9 cellular contexts compared by ENCODE assay signal in the genomic region with DNA sequence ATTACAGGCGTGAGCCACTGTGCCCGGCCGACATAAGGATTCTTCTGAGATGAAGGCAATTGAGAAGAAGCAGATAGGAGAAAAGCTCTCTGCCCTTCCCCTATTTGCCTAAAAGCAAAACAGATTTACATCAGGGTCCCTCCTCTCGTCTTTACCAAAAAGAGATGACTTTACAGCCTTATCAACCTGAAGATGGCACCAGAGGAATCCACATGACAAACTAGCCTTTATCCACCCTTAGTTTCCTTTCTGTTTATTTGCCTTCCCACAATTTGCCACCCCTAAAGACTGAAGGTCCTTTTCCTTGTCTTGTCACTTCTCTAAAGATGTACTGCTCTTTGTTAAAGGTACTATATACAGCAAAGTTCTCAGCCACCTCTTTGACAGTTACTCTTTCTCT.
A peak's percentile ranks its signal among the peaks of the same experiment; 100 is the strongest.
DNase-seq lines count a peak whose midpoint lies in the region; ATAC-seq and TF ChIP-seq lines count a peak whose summit lies in the region.
"Had no signal": no experiment of that assay in that cellular context is flagged by ENCODE, and none has a peak within 500 bp of the region (broad histone marks: within the 10 kb centered on the region; RNA-seq: fewer than 3 reads in every experiment).

No MANE protein-coding gene starts in this region.

- no peak overlapping the region for H2AFZ ChIP-seq in neural cell (ENCODE audit: low read depth, low read length)

- in situ Hi-C loops in astrocyte of the spinal cord (cut with HindIII; ENCODE audit: low sequenced_read_pairs) = no loop called here

- ATAC-seq in HG02885 (IDR thresholded peaks at IDR 0.05; ENCODE audit: poor library complexity, unreplicated experiment) = peak; percentile 53
- ATAC-seq in stimulated activated memory B cell treated with anti-CD40 and anti-IgM and Interleukin-4, amounts not matched to agents 10 μg/mL and 1 μg/mL and 100 μg/mL, for 72 hours = no peak
- ATAC-seq in HG02763 (IDR thresholded peaks at IDR 0.05; ENCODE audit: unreplicated experiment) = no peak
- no peak for ATAC-seq in HG03095 (IDR thresholded peaks at IDR 0.05; ENCODE audit: unreplicated experiment)

- no peaks in the 10 kb centered on the region for H3K27me3 ChIP-seq in neural cell (ENCODE audit: insufficient read depth, low read depth, low read length)

- no peaks in the 10 kb centered on the region for H3K9me3 ChIP-seq in neural cell (ENCODE audit: low read length)

- no peaks in the 10 kb centered on the region for H3K36me3 ChIP-seq in neural cell (ENCODE audit: insufficient read depth, low read length)

- no peaks in the 10 kb centered on the region for H3K36me3 Mint-ChIP-seq in stimulated activated memory B cell treated with anti-CD40 and anti-IgM and Interleukin-4, amounts not matched to agents 10 μg/mL and 1 μg/mL and 100 μg/mL, for 72 hours

- H3K27ac ChIP-seq in neural cell (ENCODE audit: low read length) = no peak overlapping the region

- H3K9me3 Mint-ChIP-seq in stimulated activated memory B cell treated with anti-CD40 and anti-IgM and Interleukin-4, amounts not matched to agents 10 μg/mL and 1 μg/mL and 100 μg/mL, for 72 hours = no peaks in the 10 kb centered on the region

- H3K27ac Mint-ChIP-seq in stimulated activated memory B cell treated with anti-CD40 and anti-IgM and Interleukin-4, amounts not matched to agents 10 μg/mL and 1 μg/mL and 100 μg/mL, for 72 hours = no peak overlapping the region
- H3K27ac Mint-ChIP-seq: activated B cell treated with CpG ODN at 0.5 μM for 24 hours had no signal

- no peak overlapping the region for H3K4me3 Mint-ChIP-seq in stimulated activated memory B cell treated with anti-CD40 and anti-IgM and Interleukin-4, amounts not matched to agents 10 μg/mL and 1 μg/mL and 100 μg/mL, for 72 hours
- H3K4me3 Mint-ChIP-seq: activated B cell treated with CpG ODN at 0.5 μM for 24 hours had no signal

- TF ChIP-seq CTCF in GM12865 (IDR thresholded peaks at IDR 0.05; ENCODE audit: insufficient read depth, low read depth, low read length, missing control alignments) (no peak), astrocyte of the spinal cord (IDR thresholded peaks at IDR 0.05; ENCODE audit: low read depth, low read length) (peak; percentile 24), neural cell (IDR thresholded peaks at IDR 0.05; ENCODE audit: poor library complexity, severe bottlenecking) (peak; percentile 30)

- peak; percentile 27 for TF ChIP-seq RAD21 in neural cell (conservative IDR thresholded peaks at IDR 0.05)

- no peaks in the 10 kb centered on the region for H4K20me1 ChIP-seq in neural cell (ENCODE audit: insufficient read depth)

- no peak overlapping the region for H3K4me3 ChIP-seq in GM12865 (ENCODE audit: low read depth, low read length)
- no peak overlapping the region for H3K4me3 ChIP-seq in astrocyte of the spinal cord (ENCODE audit: low read depth, low read length)
- H3K4me3 ChIP-seq in neural cell (ENCODE audit: low read length) = no peak overlapping the region

- no peak overlapping the region for H3K4me2 ChIP-seq in neural cell (ENCODE audit: low read length)

- no peaks in the 10 kb centered on the region for H3F3A ChIP-seq in neural cell (ENCODE audit: insufficient read depth, low read length, poor library complexity, severe bottlenecking)

- H3K9ac ChIP-seq in neural cell (ENCODE audit: low read length) = no peak overlapping the region

- TF ChIP-seq EP300 in neural cell (conservative IDR thresholded peaks at IDR 0.05; ENCODE audit: poor library complexity, severe bottlenecking) = no peak

- H3K4me1 Mint-ChIP-seq in stimulated activated memory B cell treated with anti-CD40 and anti-IgM and Interleukin-4, amounts not matched to agents 10 μg/mL and 1 μg/mL and 100 μg/mL, for 72 hours = peaks cover 9% of the 10 kb centered on the region

- DNase-seq in GM12865 (ENCODE audit: low read depth) = peak; percentile 30
- peak; percentile 5 for DNase-seq in astrocyte of the spinal cord (ENCODE audit: low read depth, low spot score)
- DNase-seq: activated B cell treated with CpG ODN at 0.5 μM for 24 hours, KBM-7 had no signal

- H3K9me2 ChIP-seq in neural cell (ENCODE audit: insufficient read depth, low read length) = no peaks in the 10 kb centered on the region

- no peaks in the 10 kb centered on the region for H3K27me3 Mint-ChIP-seq in stimulated activated memory B cell treated with anti-CD40 and anti-IgM and Interleukin-4, amounts not matched to agents 10 μg/mL and 1 μg/mL and 100 μg/mL, for 72 hours
- H3K27me3 Mint-ChIP-seq: activated B cell treated with CpG ODN at 0.5 μM for 24 hours had no signal

- H3K79me2 ChIP-seq in neural cell (replicated peaks; ENCODE audit: insufficient read depth, low read length) = no peaks in the 10 kb centered on the region

TF ChIP-seq in neural cell, 6 proteins besides CTCF, POLR2A, EP300 and RAD21:
- no peak for TF ChIP-seq SMC3 (conservative IDR thresholded peaks at IDR 0.05; ENCODE audit: poor library complexity)
- TF ChIP-seq, protein P1, sequence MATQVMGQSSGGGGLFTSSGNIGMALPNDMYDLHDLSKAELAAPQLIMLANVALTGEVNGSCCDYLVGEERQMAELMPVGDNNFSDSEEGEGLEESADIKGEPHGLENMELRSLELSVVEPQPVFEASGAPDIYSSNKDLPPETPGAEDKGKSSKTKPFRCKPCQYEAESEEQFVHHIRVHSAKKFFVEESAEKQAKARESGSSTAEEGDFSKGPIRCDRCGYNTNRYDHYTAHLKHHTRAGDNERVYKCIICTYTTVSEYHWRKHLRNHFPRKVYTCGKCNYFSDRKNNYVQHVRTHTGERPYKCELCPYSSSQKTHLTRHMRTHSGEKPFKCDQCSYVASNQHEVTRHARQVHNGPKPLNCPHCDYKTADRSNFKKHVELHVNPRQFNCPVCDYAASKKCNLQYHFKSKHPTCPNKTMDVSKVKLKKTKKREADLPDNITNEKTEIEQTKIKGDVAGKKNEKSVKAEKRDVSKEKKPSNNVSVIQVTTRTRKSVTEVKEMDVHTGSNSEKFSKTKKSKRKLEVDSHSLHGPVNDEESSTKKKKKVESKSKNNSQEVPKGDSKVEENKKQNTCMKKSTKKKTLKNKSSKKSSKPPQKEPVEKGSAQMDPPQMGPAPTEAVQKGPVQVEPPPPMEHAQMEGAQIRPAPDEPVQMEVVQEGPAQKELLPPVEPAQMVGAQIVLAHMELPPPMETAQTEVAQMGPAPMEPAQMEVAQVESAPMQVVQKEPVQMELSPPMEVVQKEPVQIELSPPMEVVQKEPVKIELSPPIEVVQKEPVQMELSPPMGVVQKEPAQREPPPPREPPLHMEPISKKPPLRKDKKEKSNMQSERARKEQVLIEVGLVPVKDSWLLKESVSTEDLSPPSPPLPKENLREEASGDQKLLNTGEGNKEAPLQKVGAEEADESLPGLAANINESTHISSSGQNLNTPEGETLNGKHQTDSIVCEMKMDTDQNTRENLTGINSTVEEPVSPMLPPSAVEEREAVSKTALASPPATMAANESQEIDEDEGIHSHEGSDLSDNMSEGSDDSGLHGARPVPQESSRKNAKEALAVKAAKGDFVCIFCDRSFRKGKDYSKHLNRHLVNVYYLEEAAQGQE (IDR thresholded peaks at IDR 0.05; ENCODE audit: borderline replicate concordance) = no peak
- TF ChIP-seq POLR2AphosphoS5 (IDR thresholded peaks at IDR 0.05) = no peak
- TF ChIP-seq EZH2 (IDR thresholded peaks at IDR 0.05; ENCODE audit: borderline replicate concordance, insufficient read depth, low read length, poor library complexity, severe bottlenecking) = no peak
- no peak for TF ChIP-seq TAF1 (IDR thresholded peaks at IDR 0.05; ENCODE audit: low read depth)
- no peak for TF ChIP-seq MXI1 (conservative IDR thresholded peaks at IDR 0.05; ENCODE audit: poor library complexity, severe bottlenecking)
